ENCODE assay signal across 8 cellular contexts in the genomic region with DNA sequence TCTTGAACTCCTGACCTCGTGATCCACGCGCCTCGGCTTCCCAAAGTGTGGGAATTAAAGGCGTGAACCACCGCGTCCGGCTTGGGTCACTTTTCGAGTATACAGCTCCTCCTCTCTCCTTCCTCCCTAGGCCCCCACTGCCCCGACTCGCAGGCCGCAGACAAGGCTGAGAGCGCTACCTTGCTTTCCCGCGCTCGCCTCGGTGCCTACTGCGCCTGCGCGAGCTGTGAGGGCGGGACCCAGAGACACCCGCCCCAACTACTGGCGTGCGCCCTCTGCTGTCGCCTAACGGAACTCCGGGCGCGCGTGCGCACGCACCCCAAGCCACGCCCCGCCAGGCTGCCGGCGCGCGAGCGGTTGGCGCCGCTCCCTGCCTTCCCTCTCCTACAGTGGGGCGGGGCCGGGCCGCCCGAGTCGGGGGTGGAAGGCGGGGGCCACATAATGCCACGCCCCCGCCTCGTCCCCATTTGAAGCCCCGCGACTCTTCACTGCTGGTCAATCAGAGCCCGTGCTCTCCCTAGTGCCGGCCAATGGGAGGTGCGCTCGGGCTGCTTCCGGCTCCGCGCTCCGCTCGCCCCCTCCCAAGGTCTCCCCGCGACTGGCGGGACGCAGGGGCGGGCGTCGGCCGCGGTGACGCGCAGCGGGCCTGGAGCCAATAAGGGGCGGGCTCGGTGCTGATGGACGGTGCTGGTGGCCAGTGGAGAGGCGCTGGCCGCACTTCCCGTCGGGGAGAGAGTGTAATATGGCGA. TPM values are rescaled to one million over a fixed set of nuclear protein-coding genes. Genes with fewer than 3 reads are reported as not detected.
DNase-seq lines count a peak whose midpoint lies in the region; ATAC-seq and TF ChIP-seq lines count a peak whose summit lies in the region.

A gene (plus strand): TSS at position 730 of the 749 bp plus-strand sequence. CDS start 13 bp downstream, at position 743.

- peaks cover 17% of the 10 kb centered on the region; the same call in 1 of the 2 replicates for H3K36me3 ChIP-seq in OCI-LY1 (ENCODE audit: insufficient read depth, low read length)

- no peaks in the 10 kb centered on the region for H3K27me3 ChIP-seq in OCI-LY1 (ENCODE audit: insufficient read depth, low read length)

- peak within 1 kb of the TSS; percentile 96 for H3K9ac ChIP-seq in OCI-LY1 (ENCODE audit: low read length)

- peak within 1 kb of the TSS; percentile 97 for H3K27ac Mint-ChIP-seq in endothelial cell (ENCODE audit: unreplicated experiment)
- peak within 1 kb of the TSS; percentile 98 for H3K27ac Mint-ChIP-seq in mesothelial cell of epicardium

- H3K79me2 ChIP-seq in OCI-LY1 (ENCODE audit: insufficient read depth, low read length) = peaks cover 23% of the 10 kb centered on the region

- peak within 1 kb of the TSS; percentile 86 for H3K4me3 ChIP-seq in OCI-LY1 (ENCODE audit: low read depth, low read length, poor library complexity, severe bottlenecking)

- peak within 1 kb of the TSS; percentile 35 for H3K27ac ChIP-seq in OCI-LY1 (ENCODE audit: low read depth, low read length, poor library complexity, severe bottlenecking)

- no peaks in the 10 kb centered on the region for H4K20me1 ChIP-seq in OCI-LY1 (ENCODE audit: insufficient read depth, low read length)

- no peak within 1 kb of the TSS for H2AFZ ChIP-seq in OCI-LY1 (ENCODE audit: low read length)

- H3K36me3 Mint-ChIP-seq in endothelial cell (ENCODE audit: low read depth, unreplicated experiment) (peaks cover 7% of the 10 kb centered on the region), mesothelial cell of epicardium (peaks cover 3% of the 10 kb centered on the region)

- TF ChIP-seq CTCF in OCI-LY1 (IDR thresholded peaks at IDR 0.05; ENCODE audit: low read length) (peak; percentile 78), endothelial cell (IDR thresholded peaks at IDR 0.05; ENCODE audit: unreplicated experiment) (peak; percentile 97), mesothelial cell of epicardium (IDR thresholded peaks at IDR 0.05; ENCODE audit: unreplicated experiment) (peak; percentile 99)

- peak within 1 kb of the TSS; percentile 98 for H3K4me3 Mint-ChIP-seq in endothelial cell (ENCODE audit: unreplicated experiment)
- H3K4me3 Mint-ChIP-seq in mesothelial cell of epicardium = peak within 1 kb of the TSS; percentile 99

- no peaks in the 10 kb centered on the region for H3K9me3 Mint-ChIP-seq in endothelial cell (ENCODE audit: unreplicated experiment)
- H3K9me3 Mint-ChIP-seq in mesothelial cell of epicardium = no peaks in the 10 kb centered on the region

- H3K4me1 Mint-ChIP-seq in endothelial cell (ENCODE audit: unreplicated experiment) = peaks cover 23% of the 10 kb centered on the region
- peaks cover 13% of the 10 kb centered on the region for H3K4me1 Mint-ChIP-seq in mesothelial cell of epicardium

- H3F3A ChIP-seq in OCI-LY1 (ENCODE audit: insufficient read depth, low read length) = no peaks in the 10 kb centered on the region

- peaks cover 5% of the 10 kb centered on the region for H3K27me3 Mint-ChIP-seq in endothelial cell (ENCODE audit: unreplicated experiment)
- no peaks in the 10 kb centered on the region for H3K27me3 Mint-ChIP-seq in mesothelial cell of epicardium (ENCODE audit: low read depth)

- ATAC-seq in GM21515 (IDR thresholded peaks at IDR 0.05; ENCODE audit: unreplicated experiment) = peak; percentile 81

- H3K9me3 ChIP-seq in OCI-LY1 (ENCODE audit: low read length) = no peaks in the 10 kb centered on the region

- peak within 1 kb of the TSS; percentile 98 for H3K4me2 ChIP-seq in OCI-LY1 (ENCODE audit: low read length)

- no peaks in the 10 kb centered on the region for H3K9me2 ChIP-seq in OCI-LY1 (ENCODE audit: low read depth, low read length)

- H3K4me1 ChIP-seq in OCI-LY1 (ENCODE audit: insufficient read depth, low read length, severe bottlenecking) = peaks cover 43% of the 10 kb centered on the region

- DNase-seq in DMS 273 treated with DMSO at 0.1 percent for 48 hours (lab: John Stamatoyannopoulos, UW) (peak; percentile 95), HuH-7 (ENCODE audit: low spot score) (peak; percentile 96), endothelial cell (ENCODE audit: low spot score) (peak; percentile 100), mesothelial cell of epicardium (ENCODE audit: low spot score in 2 of 2, unreplicated experiment in 2 of 2) (peak; percentile 99 to 100)
- DNase-seq in activated CD8-positive, alpha-beta memory T cell treated with anti-CD3 and anti-CD28 coated beads, Interleukin-2, amount 50 U/mL, for 4 hours = peak; percentile 99
- peak; percentile 96 to 99 for DNase-seq in stimulated activated CD8-positive, alpha-beta memory T cell treated with anti-CD3 and anti-CD28 coated beads, Interleukin-15, amount 100 ng/mL, for 48 hours (ENCODE audit: low read depth in 2 of 2)

RNA-seq across cellular contexts. Expression of the gene that starts here (rescaled TPM):
- 60.6 TPM for total RNA-seq in endothelial cell (ENCODE audit: unreplicated experiment)
- total RNA-seq in mesothelial cell of epicardium = 65.6 to 70.3 TPM (median 69.4 TPM) in 3 replicates

Comparison
In these comparisons a context has a peak if more than half of its experiments do, and no peak if none do; other contexts are left out.
1. Peak in every context shown above with its lines: DNase-seq, ATAC-seq, H3K4me3 ChIP-seq and H3K27ac ChIP-seq.